ENCODE assay signal across 17 cellular contexts in genomic region chr10:129105266-129105665, GRCh38.
A peak's percentile ranks its signal among the peaks of the same experiment; 100 is the strongest.
DNase-seq lines count a peak whose midpoint lies in the region; ATAC-seq and TF ChIP-seq lines count a peak whose summit lies in the region.
"Had no signal": no experiment of that assay in that cellular context is flagged by ENCODE, and none has a peak within 500 bp of the region (broad histone marks: within the 10 kb centered on the region; RNA-seq: fewer than 3 reads in every experiment).

No MANE protein-coding gene starts in this region.

- peaks cover 4 to 40% (median 30%) of the 10 kb centered on the region in 4 donors for H3K4me1 Mint-ChIP-seq in CD4-positive, alpha-beta memory T cell
- peaks cover 22% of the 10 kb centered on the region for H3K4me1 Mint-ChIP-seq in osteocyte (ENCODE audit: unreplicated experiment)

- POLR2A ChIA-PET in CD4-positive, alpha-beta memory T cell (lab: Charles Lee; ENCODE audit: partially characterized antibody) = no interaction called here

- H3K27me3 Mint-ChIP-seq in CD4-positive, alpha-beta memory T cell = no peaks in the 10 kb centered on the region
- no peaks in the 10 kb centered on the region for H3K27me3 Mint-ChIP-seq in osteocyte (ENCODE audit: unreplicated experiment)

- H3K27ac ChIP-seq in CD4-positive, alpha-beta memory T cell (ENCODE audit: low read depth, low read length) = no peak overlapping the region
- H3K27ac ChIP-seq in gastroesophageal sphincter = no peak overlapping the region
- H3K27ac ChIP-seq: ovary, Peyer's patch had no signal

- H3K4me1 ChIP-seq in CD4-positive, alpha-beta memory T cell (ENCODE audit: insufficient read depth, low read length) = peaks cover 8% of the 10 kb centered on the region
- H3K4me1 ChIP-seq in gastroesophageal sphincter = no peaks in the 10 kb centered on the region
- H3K4me1 ChIP-seq: Peyer's patch had no signal

- peaks cover 0 to 2% (median 0%) of the 10 kb centered on the region in 8 donors for H3K9me3 Mint-ChIP-seq in CD4-positive, alpha-beta memory T cell
- peaks cover 20% of the 10 kb centered on the region for H3K9me3 Mint-ChIP-seq in osteocyte (ENCODE audit: unreplicated experiment)

- DNase-seq in CD4-positive, alpha-beta memory T cell = no peak
- DNase-seq in MG63 (peak; percentile 28), fibroblast of gingiva (ENCODE audit: low read depth) (peak; percentile 82), osteocyte (ENCODE audit: extremely low spot score, unreplicated experiment) (no peak), HUDEP-2 (lab: John Stamatoyannopoulos, UW; ENCODE audit: unreplicated experiment in 76 of 76) (no peak), DMS53 treated with DMSO at 0.1 percent for 48 hours (lab: John Stamatoyannopoulos, UW; ENCODE audit: unreplicated experiment) (no peak)
- DNase-seq: cortex of kidney, erythroblast, hippocampal formation, KG1, NCI-H1105, NCI-H748 treated with DMSO at 0.1 percent for 48 hours, ovary, Peyer's patch, tibial artery had no signal

- H3K4me3 Mint-ChIP-seq in CD4-positive, alpha-beta memory T cell = peak overlapping the region in 4 of 8 donors; percentile 18 to 61 (median 30)
- H3K4me3 Mint-ChIP-seq in osteocyte (ENCODE audit: unreplicated experiment) = no peak overlapping the region

- no peak for ATAC-seq in GM21360 (IDR thresholded peaks at IDR 0.05; ENCODE audit: unreplicated experiment)
- no peak for ATAC-seq in gastroesophageal sphincter

- TF ChIP-seq POLR2A in gastroesophageal sphincter (IDR thresholded peaks at IDR 0.05) = no peak

- no peak for TF ChIP-seq EP300 in gastroesophageal sphincter (IDR thresholded peaks at IDR 0.05)

- intact Hi-C loops in CD4-positive, alpha-beta memory T cell (cut with micrococcal nuclease) = no loop called here

- H3K27me3 ChIP-seq in CD4-positive, alpha-beta memory T cell (ENCODE audit: insufficient read depth, low read length) = no peaks in the 10 kb centered on the region
- H3K27me3 ChIP-seq in MG63 (no peaks in the 10 kb centered on the region), gastroesophageal sphincter (no peaks in the 10 kb centered on the region)
- H3K27me3 ChIP-seq: ovary, Peyer's patch, tibial artery had no signal

- H3K36me3 Mint-ChIP-seq in CD4-positive, alpha-beta memory T cell = no peaks in the 10 kb centered on the region
- H3K36me3 Mint-ChIP-seq in osteocyte (ENCODE audit: unreplicated experiment) = no peaks in the 10 kb centered on the region

- 29 to 45% methylated on average over 2 of the region's 2 CpGs for WGBS in gastroesophageal sphincter (ENCODE audit: low coverage in 1 of 2), 2 donors

- H3K4me3 ChIP-seq in CD4-positive, alpha-beta memory T cell (ENCODE audit: low read length in 2 of 2) = no peak overlapping the region
- H3K4me3 ChIP-seq in MG63 = no peak overlapping the region
- H3K4me3 ChIP-seq in gastroesophageal sphincter = no peak overlapping the region
- H3K4me3 ChIP-seq: ovary, Peyer's patch, tibial artery had no signal

- CTCF ChIA-PET in CD4-positive, alpha-beta memory T cell (lab: Charles Lee; ENCODE audit: partially characterized antibody) = no interaction called here

- H3K27ac Mint-ChIP-seq in CD4-positive, alpha-beta memory T cell = peak overlapping the region in 4 of 7 donors; percentile 28 to 75 (median 47)
- H3K27ac Mint-ChIP-seq in osteocyte (ENCODE audit: unreplicated experiment) = peak overlapping the region; percentile 76

- no peaks in the 10 kb centered on the region for H3K9me3 ChIP-seq in CD4-positive, alpha-beta memory T cell (ENCODE audit: control insufficient read depth in 1 of 2, low read length in 2 of 2)
- H3K9me3 ChIP-seq in MG63 (no peaks in the 10 kb centered on the region), gastroesophageal sphincter (no peaks in the 10 kb centered on the region)
- H3K9me3 ChIP-seq: ovary, Peyer's patch, tibial artery had no signal

- TF ChIP-seq CTCF in osteocyte (IDR thresholded peaks at IDR 0.05) = no peak
- no peak for TF ChIP-seq CTCF in gastroesophageal sphincter (IDR thresholded peaks at IDR 0.05)

- H3K36me3 ChIP-seq in CD4-positive, alpha-beta memory T cell (ENCODE audit: insufficient read depth, low read length) = no peaks in the 10 kb centered on the region
- H3K36me3 ChIP-seq in MG63 (no peaks in the 10 kb centered on the region), gastroesophageal sphincter (no peaks in the 10 kb centered on the region)
- H3K36me3 ChIP-seq: ovary, Peyer's patch, tibial artery had no signal

Comparison
In these comparisons a context has a peak if more than half of its experiments do, and no peak if none do; other contexts are left out.
1. DNase-seq: peak in MG63 (single experiment) and fibroblast of gingiva (single experiment); none in CD4-positive, alpha-beta memory T cell (0 of 5), osteocyte (single experiment), HUDEP-2 (0 of 76) and DMS53 treated with DMSO at 0.1 percent for 48 hours (single experiment).